8 cellular contexts compared by ENCODE assay signal in the genomic region with DNA sequence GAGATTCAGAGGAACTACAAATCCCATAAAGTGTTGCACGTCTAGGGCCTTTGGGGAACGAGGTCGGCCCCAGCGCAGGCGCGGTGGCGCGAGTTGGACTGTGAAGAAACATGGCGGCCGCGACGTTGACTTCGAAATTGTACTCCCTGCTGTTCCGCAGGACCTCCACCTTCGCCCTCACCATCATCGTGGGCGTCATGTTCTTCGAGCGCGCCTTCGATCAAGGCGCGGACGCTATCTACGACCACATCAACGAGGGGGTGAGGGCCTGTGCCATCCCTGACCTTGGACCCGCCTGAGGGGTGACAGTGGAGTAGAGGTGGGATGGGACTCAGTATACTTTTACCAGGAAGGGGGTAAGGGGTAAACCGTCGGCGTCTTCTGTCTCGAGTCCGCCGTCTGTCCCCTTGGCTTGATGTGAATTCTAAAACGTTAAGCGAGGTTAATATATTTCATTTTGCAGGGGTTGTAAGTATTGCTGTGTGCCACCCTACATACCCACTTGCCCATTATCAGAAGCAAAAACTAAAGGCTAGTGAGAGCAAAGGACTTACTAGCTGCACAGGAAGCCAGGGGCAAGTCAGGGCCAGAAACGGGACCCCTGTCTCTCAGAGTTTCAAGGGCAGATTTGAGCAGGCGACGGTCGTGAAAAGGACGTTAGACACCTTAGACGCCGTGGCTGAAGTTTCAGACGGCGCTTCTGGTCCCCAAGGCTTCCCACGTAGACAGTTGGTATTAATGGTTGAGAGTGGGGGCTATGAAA. TPM values are rescaled to one million over a fixed set of nuclear protein-coding genes. Genes with fewer than 3 reads are reported as not detected.
DNase-seq lines count a peak whose midpoint lies in the region; ATAC-seq, FAIRE-seq and TF ChIP-seq lines count a peak whose summit lies in the region.

Gene UQCR10, plus strand, starts transcription at position 81 of the 763 bp plus-strand sequence. Its CDS starts 30 bp downstream, at position 111.

- peak within 1 kb of the TSS; percentile 89 for H3K4me3 ChIP-seq in rectal smooth muscle tissue (ENCODE audit: low read length)
- H3K4me3 ChIP-seq in vagina = peak within 1 kb of the TSS; percentile 72 to 77

- H3K4me1 ChIP-seq in rectal smooth muscle tissue (ENCODE audit: control insufficient read depth, insufficient read depth, low read length) = peaks cover 7% of the 10 kb centered on the region
- H3K4me1 ChIP-seq in vagina = peaks cover 35% of the 10 kb centered on the region

- DNase-seq in GM12892 (ENCODE audit: insufficient read length) (peak; percentile 91), NCI-H146 (lab: John Stamatoyannopoulos, UW) (peak; percentile 86), anterior cingulate cortex (lab: John Stamatoyannopoulos, UW) (peak in 56 of 58 donors; percentile 43 to 95 (median 84)), hepatic stellate cell (ENCODE audit: low spot score) (peak; percentile 95), vagina (ENCODE audit: extremely low spot score in 2 of 2) (no peak)

- TF ChIP-seq CTCF in vagina (IDR thresholded peaks at IDR 0.05) = no peak

- H3K36me3 ChIP-seq in rectal smooth muscle tissue (ENCODE audit: control insufficient read depth, insufficient read depth, low read length) (peaks cover 6% of the 10 kb centered on the region), vagina (peaks cover 5 to 22% of the 10 kb centered on the region in 2 donors)

- FAIRE-seq in GM12892 (lab: Jason Lieb, UNC) = peak; percentile 97

- TF ChIP-seq POLR2A in GM12892 (IDR thresholded peaks at IDR 0.05; ENCODE audit: low read depth, low read length) (peak; percentile 86), vagina (IDR thresholded peaks at IDR 0.05) (peak in 1 of 2 donors; percentile 39)

- H3K9ac ChIP-seq in rectal smooth muscle tissue (ENCODE audit: low read length) = peak within 1 kb of the TSS; percentile 94

- intact Hi-C loops in T-helper 2 cell treated with Interferon-gamma antibody and Interleukin-4, amounts not matched to agents 100 ng/mL and 5 ng/mL, for 36 hours (cut with micrococcal nuclease) = loop anchor here (1.0 to 10.0 kb wide), 5 partner anchors 71 to 657 kb away; partner anchors contain the start of genes ASCC2, MTFP1 and NF2
- intact Hi-C loops in vagina (cut with DNase I) = loop anchor here (10.0 kb wide), 1 partner anchor 67 kb away; the partner anchor contains the start of gene ASCC2

- peak within 1 kb of the TSS; percentile 92 for H3K27ac ChIP-seq in rectal smooth muscle tissue (ENCODE audit: low read depth, low read length)
- H3K27ac ChIP-seq in vagina = peak within 1 kb of the TSS; percentile 79

- no peaks in the 10 kb centered on the region for H3K9me3 ChIP-seq in vagina

- H3K27me3 ChIP-seq in rectal smooth muscle tissue (ENCODE audit: control insufficient read depth, insufficient read depth, low read length) (no peaks in the 10 kb centered on the region), vagina (no peaks in the 10 kb centered on the region)

- peak; percentile 82 for ATAC-seq in HG02798 (IDR thresholded peaks at IDR 0.05; ENCODE audit: poor library complexity, unreplicated experiment)

RNA-seq across cellular contexts. Expression of gene UQCR10, which starts in this region (rescaled TPM):
- 154 TPM for polyA plus RNA-seq in GM12892 (2012; ENCODE audit: missing spikeins)
- total RNA-seq in T-helper 2 cell treated with Interferon-gamma antibody and Interleukin-4, amounts not matched to agents 100 ng/mL and 5 ng/mL, for 36 hours = 88.5 and 93.5 TPM in 2 replicates
- 65.8 TPM for total RNA-seq in vagina

Comparison
In these comparisons a context has a peak if more than half of its experiments do, and no peak if none do; other contexts are left out.
1. DNase-seq: peak in GM12892 (single experiment), NCI-H146 (single experiment), anterior cingulate cortex (56 of 58) and hepatic stellate cell (single experiment); none in vagina (0 of 2).